In genomic region chr6:144315981-144316865, GRCh38 we compare ENCODE assay signal across 16 cellular contexts.
DNase-seq lines count a peak whose midpoint lies in the region; ATAC-seq and TF ChIP-seq lines count a peak whose summit lies in the region.
"Had no signal": no experiment of that assay in that cellular context is flagged by ENCODE, and none has a peak within 500 bp of the region (broad histone marks: within the 10 kb centered on the region; RNA-seq: fewer than 3 reads in every experiment).

No MANE protein-coding gene starts in this region.

- peak overlapping the region in 1 of 3 experiments; percentile 32 for H3K4me3 Mint-ChIP-seq in nephron
- H3K4me3 Mint-ChIP-seq: activated naive CD8-positive, alpha-beta T cell treated with anti-CD3 and anti-CD28 coated beads, Interleukin-2, amount 50 U/mL, for 24 hours had no signal

- DNase-seq in amygdala (lab: John Stamatoyannopoulos, UW) (no peak), activated gamma-delta T cell (lab: John Stamatoyannopoulos, UW) (no peak)
- no peak for DNase-seq in stimulated activated CD4-positive, alpha-beta T cell treated with anti-CD3 and anti-CD28 coated beads, Interleukin-4, amount 100 ng/mL, for 4 hours
- DNase-seq: activated CD8-positive, alpha-beta memory T cell treated with anti-CD3 and anti-CD28 coated beads, Interleukin-2, amount 50 U/mL, for 48 hours; activated naive CD8-positive, alpha-beta T cell treated with anti-CD3 and anti-CD28 coated beads, Interleukin-2, amount 50 U/mL, for 24 hours; cortex of kidney; EL; Karpas-422; NCI-H187 treated with DMSO at 0.1 percent for 48 hours; SIG-M5; stimulated activated naive CD4-positive, alpha-beta T cell had no signal

- no peak for TF ChIP-seq CTCF in nephron (IDR thresholded peaks at IDR 0.05; ENCODE audit: unreplicated experiment in 3 of 3)

- ATAC-seq in GM18508 (IDR thresholded peaks at IDR 0.05; ENCODE audit: insufficient read depth, unreplicated experiment) = peak; percentile 51
- ATAC-seq in GM21447 (IDR thresholded peaks at IDR 0.05; ENCODE audit: unreplicated experiment) = peak; percentile 78
- peak; percentile 69 for ATAC-seq in HG03354 (IDR thresholded peaks at IDR 0.05; ENCODE audit: poor library complexity, severe bottlenecking, unreplicated experiment)
- no peak for ATAC-seq in GM21526 (IDR thresholded peaks at IDR 0.05; ENCODE audit: low FRiP score, unreplicated experiment)
- ATAC-seq: activated naive CD8-positive, alpha-beta T cell treated with anti-CD3 and anti-CD28 coated beads, Interleukin-2, amount 50 U/mL, for 24 hours had no signal

- peaks cover 54% of the 10 kb centered on the region for H3K4me1 Mint-ChIP-seq in nephron

- no peaks in the 10 kb centered on the region for H3K27me3 Mint-ChIP-seq in nephron (ENCODE audit: low read depth)
- H3K27me3 Mint-ChIP-seq: activated naive CD8-positive, alpha-beta T cell treated with anti-CD3 and anti-CD28 coated beads, Interleukin-2, amount 50 U/mL, for 24 hours had no signal

- H3K27ac Mint-ChIP-seq in nephron = peak overlapping the region; percentile 84 to 95 (median 94)
- H3K27ac Mint-ChIP-seq: activated naive CD8-positive, alpha-beta T cell treated with anti-CD3 and anti-CD28 coated beads, Interleukin-2, amount 50 U/mL, for 24 hours had no signal

- no peaks in the 10 kb centered on the region for H3K9me3 Mint-ChIP-seq in nephron
- H3K9me3 Mint-ChIP-seq: activated naive CD8-positive, alpha-beta T cell treated with anti-CD3 and anti-CD28 coated beads, Interleukin-2, amount 50 U/mL, for 24 hours had no signal

- H3K36me3 Mint-ChIP-seq in nephron (ENCODE audit: low read depth) = peaks cover 4% of the 10 kb centered on the region
